ENCODE assay signal across 8 cellular contexts in genomic region chr6:7910298-7910653, GRCh38. TPM values are rescaled to one million over a fixed set of nuclear protein-coding genes. Genes with fewer than 3 reads are reported as not detected.
A peak's percentile ranks its signal among the peaks of the same experiment; 100 is the strongest.
DNase-seq lines count a peak whose midpoint lies in the region; ATAC-seq and TF ChIP-seq lines count a peak whose summit lies in the region.

No MANE protein-coding gene starts in this region.

- H3K36me3 Mint-ChIP-seq in T-cell = no peaks in the 10 kb centered on the region
- no peaks in the 10 kb centered on the region for H3K36me3 Mint-ChIP-seq in HFFc6 (ENCODE audit: low read depth)

- peaks cover 11 to 15% (median 15%) of the 10 kb centered on the region in 3 donors for H3K4me1 Mint-ChIP-seq in T-cell
- H3K4me1 Mint-ChIP-seq in HFFc6 (ENCODE audit: low read depth) = peaks cover 18% of the 10 kb centered on the region

- DNase-seq in T-cell = peak in 2 of 34 experiments; percentile 8 to 9
- no peak for DNase-seq in thyroid gland
- DNase-seq in COLO829 (ENCODE audit: low spot score) = no peak
- no peak for DNase-seq in NCI-H774 (lab: John Stamatoyannopoulos, UW)
- no peak for DNase-seq in HFFc6

- intact Hi-C loops in thyroid gland (cut with DNase I) = no loop called here

- no peaks in the 10 kb centered on the region for H3K9me3 ChIP-seq in HEK293 (ENCODE audit: control insufficient read depth, insufficient read depth, low read depth, low read length)
- no peaks in the 10 kb centered on the region for H3K9me3 ChIP-seq in iPS-18c (ENCODE audit: control insufficient read depth, insufficient read depth, low read length)
- no peaks in the 10 kb centered on the region for H3K9me3 ChIP-seq in thyroid gland

- POLR2A ChIA-PET in HEK293 (lab: Yijun Ruan, JAX) (interaction anchor here (1.5 to 3.0 kb wide), 6 partner anchors 11 to 187 kb away, joined by 3 to 21 read pairs (median 7); partner anchors contain the start of genes BLOC1S5 and BMP6), T-cell (lab: Charles Lee) (no interaction called here)

- no peaks in the 10 kb centered on the region for H3K27me3 ChIP-seq in thyroid gland

- H3K4me3 Mint-ChIP-seq in T-cell (no peak overlapping the region), HFFc6 (no peak overlapping the region)

- CTCF ChIA-PET in HEK293 (lab: Yijun Ruan, JAX) = no interaction called here
- CTCF ChIA-PET in T-cell (lab: Charles Lee) = no interaction called here

- H3K36me3 ChIP-seq in HEK293 (ENCODE audit: control insufficient read depth in 2 of 2, insufficient read depth in 1 of 2, low read length in 2 of 2) (peaks cover 0 to 9% of the 10 kb centered on the region in 2 experiments; a peak in 2 of 3 replicates), thyroid gland (no peaks in the 10 kb centered on the region)

- peaks cover 8% of the 10 kb centered on the region; the same call in 1 of the 2 replicates for H3K4me1 ChIP-seq in HEK293 (ENCODE audit: control insufficient read depth, insufficient read depth, low read length)
- peaks cover 11 to 14% of the 10 kb centered on the region in 2 donors for H3K4me1 ChIP-seq in thyroid gland

- WGBS in thyroid gland, 2 donors = 0% methylated on average over 1 of the region's 57 CpGs; no CpG with 5 or more reads in 1 of the 2 donors

- H3K27ac ChIP-seq in HEK293 (ENCODE audit: extremely low read depth, low read depth, low read length) (peak overlapping the region; percentile 82), thyroid gland (peak overlapping the region in 2 of 3 donors; percentile 34 to 51)

- no peak for TF ChIP-seq POLR2A in GM18505 (IDR thresholded peaks at IDR 0.05; ENCODE audit: borderline replicate concordance, extremely low read depth, insufficient read depth, insufficient read length)
- TF ChIP-seq POLR2A in thyroid gland (IDR thresholded peaks at IDR 0.05) = no peak

- H3K4me3 ChIP-seq in HEK293 (ENCODE audit: low read depth, low read length) (peak overlapping the region; percentile 71), iPS-18c (ENCODE audit: insufficient read depth, low read depth, low read length) (peak overlapping the region; percentile 78), thyroid gland (replicated peaks in 1 of 3) (peak overlapping the region; percentile 59 to 69 (median 66))

- TF ChIP-seq CTCF in HEK293 (tag by site-specific recombination; IDR thresholded peaks at IDR 0.05) (no peak), thyroid gland (IDR thresholded peaks at IDR 0.05) (no peak), HFFc6 (IDR thresholded peaks at IDR 0.05) (no peak)

- H3K27ac Mint-ChIP-seq in T-cell (no peak overlapping the region), HFFc6 (no peak overlapping the region)

- ATAC-seq in GM18505 (IDR thresholded peaks at IDR 0.05; ENCODE audit: unreplicated experiment) = peak; percentile 26
- peak; percentile 35 to 48 (median 46) for ATAC-seq in T-cell (replicated peaks in 1 of 4)

- no peaks in the 10 kb centered on the region for H3K9me3 Mint-ChIP-seq in T-cell
- no peaks in the 10 kb centered on the region for H3K9me3 Mint-ChIP-seq in HFFc6

- no peaks in the 10 kb centered on the region for H3K27me3 Mint-ChIP-seq in T-cell
- H3K27me3 Mint-ChIP-seq in HFFc6 (ENCODE audit: insufficient read depth) = no peaks in the 10 kb centered on the region; the same call in 1 of the 2 replicates

TF ChIP-seq in HEK293, 187 proteins besides CTCF, POLR2A, EP300 and RAD21:
- no peak for TF ChIP-seq ZNF121 (tag by site-specific recombination; IDR thresholded peaks at IDR 0.05)
- no peak for TF ChIP-seq ZNF555 (tag by site-specific recombination; conservative IDR thresholded peaks at IDR 0.05)
- TF ChIP-seq PRDM2 (tag by site-specific recombination; IDR thresholded peaks at IDR 0.05; ENCODE audit: borderline replicate concordance) = no peak
- TF ChIP-seq ZNF146 (tag by site-specific recombination; IDR thresholded peaks at IDR 0.05) = no peak
- TF ChIP-seq ZNF610 (tag by site-specific recombination; IDR thresholded peaks at IDR 0.05; ENCODE audit: borderline replicate concordance) = no peak
- no peak for TF ChIP-seq ZNF394 (tag by site-specific recombination; IDR thresholded peaks at IDR 0.05; ENCODE audit: borderline replicate concordance)
- TF ChIP-seq WT1 (tag by site-specific recombination; IDR thresholded peaks at IDR 0.05) = no peak
- no peak for TF ChIP-seq ZNF184 (tag by site-specific recombination; IDR thresholded peaks at IDR 0.05)
- TF ChIP-seq, protein P1, sequence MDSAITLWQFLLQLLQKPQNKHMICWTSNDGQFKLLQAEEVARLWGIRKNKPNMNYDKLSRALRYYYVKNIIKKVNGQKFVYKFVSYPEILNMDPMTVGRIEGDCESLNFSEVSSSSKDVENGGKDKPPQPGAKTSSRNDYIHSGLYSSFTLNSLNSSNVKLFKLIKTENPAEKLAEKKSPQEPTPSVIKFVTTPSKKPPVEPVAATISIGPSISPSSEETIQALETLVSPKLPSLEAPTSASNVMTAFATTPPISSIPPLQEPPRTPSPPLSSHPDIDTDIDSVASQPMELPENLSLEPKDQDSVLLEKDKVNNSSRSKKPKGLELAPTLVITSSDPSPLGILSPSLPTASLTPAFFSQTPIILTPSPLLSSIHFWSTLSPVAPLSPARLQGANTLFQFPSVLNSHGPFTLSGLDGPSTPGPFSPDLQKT (IDR thresholded peaks at IDR 0.05; ENCODE audit: borderline replicate concordance, low read depth, low read length) = no peak

RNA-seq across cellular contexts. Expression of gene TXNDC5, which starts 0.3 kb away (rescaled TPM):
- total RNA-seq in T-cell (10 to 100 TPM; 15.6 to 25.6 (median 21.8) TPM), thyroid gland (100 to 1,000 TPM; 113 to 159 (median 132) TPM)
- 100 to 1,000 TPM; 226 to 280 (median 258) TPM for total RNA-seq in HFFc6 (2021; fragmentation: NEBNext Ultra II Directional; extraction: Animal tissue kit (Norgen Biotek cat#: 25700))

Comparison
In these comparisons a context has a peak if more than half of its experiments do, and no peak if none do; other contexts are left out.
1. RNA of gene TXNDC5, which starts 0.3 kb away (total RNA-seq): 226 to 280 TPM in HFFc6 and 113 to 159 TPM in thyroid gland; 15.6 to 25.6 TPM in T-cell; every median in the first group is over 4 times any median in the second.
2. Peak in every context shown above with its lines, with median percentiles within 50 percentile points of each other: H3K4me3 ChIP-seq.